Comparison of ENCODE assay signal across 8 cellular contexts in genomic region chr2:10329880-10330699, GRCh38. TPM values are rescaled to one million over a fixed set of nuclear protein-coding genes. Genes with fewer than 3 reads are reported as not detected.
DNase-seq lines count a peak whose midpoint lies in the region; ATAC-seq, FAIRE-seq and TF ChIP-seq lines count a peak whose summit lies in the region.

No MANE protein-coding gene starts in this region.

- no peak for TF ChIP-seq POLR2A in GM12892 (IDR thresholded peaks at IDR 0.05; ENCODE audit: low read depth, low read length)
- no peak for TF ChIP-seq POLR2A in ovary (IDR thresholded peaks at IDR 0.05)

- H3K4me3 ChIP-seq in ovary = no peak overlapping the region

- H3K27ac Mint-ChIP-seq in activated naive CD4-positive, alpha-beta T cell treated with anti-CD3 and anti-CD28 coated beads, Interleukin-2, amount 50 U/mL, for 24 hours = peak overlapping the region; percentile 88
- peak overlapping the region; percentile 92 for H3K27ac Mint-ChIP-seq in memory B cell

- DNase-seq in ACHN = peak; percentile 66
- no peak for DNase-seq in memory B cell (ENCODE audit: low spot score in 2 of 2)
- DNase-seq in GM12892 (ENCODE audit: insufficient read length) = no peak
- no peak for DNase-seq in ovary
- DNase-seq in NCI-H345 (lab: John Stamatoyannopoulos, UW) = no peak
- no peak for DNase-seq in posterior vena cava (ENCODE audit: low spot score)

- H3K4me1 ChIP-seq in ovary (ENCODE audit: insufficient read depth) = peaks cover 9% of the 10 kb centered on the region

- no peak for TF ChIP-seq CTCF in ovary (IDR thresholded peaks at IDR 0.05)

- TF ChIP-seq EP300 in ovary (IDR thresholded peaks at IDR 0.05) = no peak

- no peak for ATAC-seq in memory B cell (ENCODE audit: low read depth)

- 80 to 84% (median 81%) methylated on average over 21 of the region's 21 CpGs for WGBS in ovary, 3 donors

- no peaks in the 10 kb centered on the region for H3K36me3 Mint-ChIP-seq in activated naive CD4-positive, alpha-beta T cell treated with anti-CD3 and anti-CD28 coated beads, Interleukin-2, amount 50 U/mL, for 24 hours
- peaks cover 10% of the 10 kb centered on the region for H3K36me3 Mint-ChIP-seq in memory B cell

- H3K27me3 ChIP-seq in ovary = no peaks in the 10 kb centered on the region

- H3K9me3 ChIP-seq in KOPT-K1 (ENCODE audit: insufficient read depth, low read length, poor library complexity, severe bottlenecking) (peaks cover 3% of the 10 kb centered on the region), ovary (no peaks in the 10 kb centered on the region)

- H3K4me1 Mint-ChIP-seq in activated naive CD4-positive, alpha-beta T cell treated with anti-CD3 and anti-CD28 coated beads, Interleukin-2, amount 50 U/mL, for 24 hours = peaks cover 95% of the 10 kb centered on the region
- H3K4me1 Mint-ChIP-seq in memory B cell = peaks cover 74% of the 10 kb centered on the region

- H3K9me3 Mint-ChIP-seq in activated naive CD4-positive, alpha-beta T cell treated with anti-CD3 and anti-CD28 coated beads, Interleukin-2, amount 50 U/mL, for 24 hours = no peaks in the 10 kb centered on the region
- H3K9me3 Mint-ChIP-seq in memory B cell = no peaks in the 10 kb centered on the region

- intact Hi-C loops in ovary (cut with DNase I) = no loop called here
- intact Hi-C loops in posterior vena cava (cut with DNase I) = no loop called here

- H3K27ac ChIP-seq in KOPT-K1 (ENCODE audit: low read depth, low read length, poor library complexity, severe bottlenecking) (peak overlapping the region; percentile 64), ovary (no peak overlapping the region)

- no peaks in the 10 kb centered on the region for H3K27me3 Mint-ChIP-seq in activated naive CD4-positive, alpha-beta T cell treated with anti-CD3 and anti-CD28 coated beads, Interleukin-2, amount 50 U/mL, for 24 hours
- H3K27me3 Mint-ChIP-seq in memory B cell = no peaks in the 10 kb centered on the region

- H3K36me3 ChIP-seq in KOPT-K1 (ENCODE audit: insufficient read depth, low read length) = no peaks in the 10 kb centered on the region
- no peaks in the 10 kb centered on the region for H3K36me3 ChIP-seq in ovary

- in situ Hi-C loops in ACHN (cut with HindIII; ENCODE audit: low pct_ligation_motif_present, low pct_unique_long_range_greater_than_20kb, low sequenced_read_pairs) = no loop called here

- H3K4me3 Mint-ChIP-seq in activated naive CD4-positive, alpha-beta T cell treated with anti-CD3 and anti-CD28 coated beads, Interleukin-2, amount 50 U/mL, for 24 hours = peak overlapping the region; percentile 92
- H3K4me3 Mint-ChIP-seq in memory B cell = peak overlapping the region; percentile 85

- FAIRE-seq in GM12892 (lab: Jason Lieb, UNC) = no peak

RNA-seq across cellular contexts. Expression of gene HPCAL1, which starts 27.4 kb away (rescaled TPM):
- 4.1 TPM for polyA plus RNA-seq in GM12892 (2012; ENCODE audit: missing spikeins)
- 10 to 100 TPM; 13.4 to 69.5 (median 18.5) TPM for total RNA-seq in ovary
- polyA plus RNA-seq in ovary = 10 to 100 TPM; 11.4 to 20.1 TPM
- total RNA-seq in posterior vena cava = 10 to 100 TPM; 21.6 to 26.0 TPM
